12 cellular contexts compared by ENCODE assay signal in genomic region chr1:39160703-39161102, GRCh38. TPM values are rescaled to one million over a fixed set of nuclear protein-coding genes. Genes with fewer than 3 reads are reported as not detected.
DNase-seq lines count a peak whose midpoint lies in the region; ATAC-seq and TF ChIP-seq lines count a peak whose summit lies in the region.
"Had no signal": no experiment of that assay in that cellular context is flagged by ENCODE, and none has a peak within 500 bp of the region (broad histone marks: within the 10 kb centered on the region; RNA-seq: fewer than 3 reads in every experiment).

No MANE protein-coding gene starts in this region.

- H3K4me3 ChIP-seq in thyroid gland (replicated peaks in 1 of 3): no peak overlapping the region

- no peaks in the 10 kb centered on the region for H3K9me3 ChIP-seq in thyroid gland

- DNase-seq in NCI-H1105 treated with DMSO at 0.1 percent for 48 hours (lab: John Stamatoyannopoulos, UW): peak; percentile 31
- DNase-seq in NCI-H1105 (lab: John Stamatoyannopoulos, UW): no peak
- DNase-seq in astrocyte of the hippocampus (ENCODE audit: low read depth, low spot score): peak; percentile 70
- DNase-seq in kidney glomerular epithelial cell (lab: John Stamatoyannopoulos, UW): peak; percentile 39
- DNase-seq in thyroid gland: no peak
- DNase-seq in GOT3 (lab: John Stamatoyannopoulos, UW): no peak
- DNase-seq: 8988T; foreskin melanocyte; islet precursor cell; naive thymus-derived CD8-positive, alpha-beta T cell had no signal

- peak overlapping the region; percentile 79 to 96 (median 85) for H3K27ac ChIP-seq in thyroid gland

- no peak for TF ChIP-seq POLR2A in thyroid gland (IDR thresholded peaks at IDR 0.05)

- ATAC-seq in HG03469 (IDR thresholded peaks at IDR 0.05; ENCODE audit: unreplicated experiment) (no peak), HG03196 (IDR thresholded peaks at IDR 0.05; ENCODE audit: unreplicated experiment) (no peak)
- ATAC-seq: naive thymus-derived CD8-positive, alpha-beta T cell had no signal

- H3K36me3 ChIP-seq in thyroid gland: no peaks in the 10 kb centered on the region

- TF ChIP-seq CTCF in thyroid gland (IDR thresholded peaks at IDR 0.05): peak in 2 of 6 experiments; percentile 15 to 27

- intact Hi-C loops in thyroid gland (cut with DNase I): no loop called here

- peaks cover 82 to 84% of the 10 kb centered on the region in 2 donors for H3K4me1 ChIP-seq in thyroid gland

- no peaks in the 10 kb centered on the region for H3K27me3 ChIP-seq in thyroid gland

RNA-seq across cellular contexts. Expression of gene MACF1, which starts 43.8 kb away (rescaled TPM):
- total RNA-seq in thyroid gland: 100 to 1,000 TPM; 308 to 834 (median 427) TPM

Comparison
In these comparisons a context has a peak if more than half of its experiments do, and no peak if none do; other contexts are left out.
1. DNase-seq: peak in NCI-H1105 treated with DMSO at 0.1 percent for 48 hours (single experiment), astrocyte of the hippocampus (single experiment) and kidney glomerular epithelial cell (single experiment); none in NCI-H1105 (single experiment), thyroid gland (0 of 2) and GOT3 (single experiment).